ENCODE assay signal across 7 cellular contexts in the genomic region with DNA sequence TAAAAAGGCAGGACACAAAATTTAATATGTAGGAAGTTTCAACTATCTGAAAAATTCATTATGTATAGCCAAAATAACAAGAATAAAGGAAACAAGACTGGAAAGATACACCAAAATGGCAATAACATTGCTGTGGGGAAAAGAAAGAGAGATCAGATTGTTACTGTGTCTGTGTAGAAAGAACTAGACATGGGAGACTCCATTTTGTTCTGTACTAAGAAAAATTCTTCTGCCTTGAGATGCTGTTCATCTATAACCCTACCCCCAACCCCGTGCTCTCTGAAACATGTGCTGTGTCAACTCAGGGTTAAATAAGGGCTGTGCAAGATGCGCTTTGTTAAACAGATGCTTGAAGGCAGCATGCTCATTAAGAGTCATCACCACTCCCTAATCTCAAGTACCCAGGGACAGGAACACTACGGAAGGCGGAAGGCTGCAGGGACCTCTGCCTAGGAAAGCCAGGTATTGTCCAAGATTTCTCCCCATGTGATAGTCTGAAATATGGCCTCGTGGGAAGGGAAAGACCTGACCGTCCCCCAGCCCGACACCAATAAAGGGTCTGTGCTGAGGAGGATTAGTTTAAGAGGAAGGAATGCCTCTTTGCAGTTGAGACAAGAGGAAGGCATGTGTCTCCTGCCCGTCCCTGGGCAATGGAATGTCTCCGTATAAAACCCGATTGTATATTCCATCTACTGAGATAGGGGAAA. TPM values are rescaled to one million over a fixed set of nuclear protein-coding genes. Genes with fewer than 3 reads are reported as not detected.
DNase-seq lines count a peak whose midpoint lies in the region; TF ChIP-seq lines count a peak whose summit lies in the region.
"Not testable (repeated sequence)": the region's sequence is repeated elsewhere in the genome, so short reads cannot be mapped to it uniquely, and the experiment has no call there.

No MANE protein-coding gene starts in this region.

- not testable (repeated sequence) for H2BK5ac ChIP-seq in mesendoderm (ENCODE audit: low read length); trophoblast cell (ENCODE audit: low read depth, low read length, poor library complexity)

- H3K79me2 ChIP-seq in GM23248 (ENCODE audit: insufficient read depth), result peaks cover 19% of the 10 kb centered on the region
- H3K79me2 ChIP-seq in mesendoderm (ENCODE audit: control insufficient read depth, insufficient read depth, low read length); trophoblast cell (ENCODE audit: control insufficient read depth, insufficient read depth, low read length, poor library complexity): not testable (repeated sequence)

- peak overlapping the region in 1 of 4 donors; percentile 68 for H3K4me3 Mint-ChIP-seq in IgD-negative memory B cell
- H3K4me3 Mint-ChIP-seq in brain, result peak overlapping the region in 4 of 5 experiments; percentile 22 to 60 (median 46)
- H3K4me3 Mint-ChIP-seq in glutamatergic neuron (ENCODE audit: unreplicated experiment), result peak overlapping the region; percentile 68

- peaks cover 12% of the 10 kb centered on the region; the same call in 1 of the 2 replicates for H3F3A ChIP-seq in GM23248 (ENCODE audit: insufficient read depth)

- not testable (repeated sequence) for H3K9me2 ChIP-seq in GM23248 (ENCODE audit: insufficient read depth)

- H4K20me1 ChIP-seq in GM23248 (ENCODE audit: insufficient read depth), result not testable (repeated sequence)

- not testable (repeated sequence) for H3K27me3 ChIP-seq in GM23248 (replicated peaks; ENCODE audit: insufficient read depth); mesendoderm (ENCODE audit: insufficient read depth, low read length, poor library complexity); trophoblast cell (ENCODE audit: insufficient read depth, low read length)

- not testable (repeated sequence) for H2BK120ac ChIP-seq in mesendoderm (ENCODE audit: low read depth, low read length); trophoblast cell (ENCODE audit: insufficient read depth, low read length, poor library complexity)

- not testable (repeated sequence) for H4K5ac ChIP-seq in mesendoderm (ENCODE audit: low read length)

- H3K56ac ChIP-seq in mesendoderm (ENCODE audit: low read length), result peak overlapping the region; percentile 40

- not testable (repeated sequence) for H3K18ac ChIP-seq in mesendoderm (ENCODE audit: low read length); trophoblast cell (ENCODE audit: low read length)

- 14 to 24% methylated on average over 10 of the region's 10 CpGs for WGBS in GM23248 (ENCODE audit: low coverage in 1 of 2, low lambda C conversion rate in 2 of 2, missing lambda C conversion rate in 2 of 2), 2 experiments
- no CpG with 5 or more reads among the region's 10 CpGs for WGBS in mesendoderm (ENCODE audit: extremely low coverage, insufficient coverage, low lambda C conversion rate)
- WGBS in trophoblast cell (ENCODE audit: extremely low coverage, insufficient coverage, insufficient read length), result no CpG with 5 or more reads among the region's 10 CpGs

- not testable (repeated sequence) for H3K4me3 ChIP-seq in GM23248; mesendoderm (ENCODE audit: low read length); trophoblast cell (ENCODE audit: low read depth, low read length)

- H3K23ac ChIP-seq in mesendoderm (ENCODE audit: low read length); trophoblast cell (ENCODE audit: low read length): not testable (repeated sequence)

- H3K79me1 ChIP-seq in mesendoderm (ENCODE audit: low read length); trophoblast cell (ENCODE audit: low read length): not testable (repeated sequence)

- not testable (repeated sequence) for H3K4me2 ChIP-seq in GM23248 (ENCODE audit: unreplicated experiment); mesendoderm (ENCODE audit: low read length); trophoblast cell (ENCODE audit: low read length)

- DNase-seq in GM23248, result not testable (repeated sequence)
- DNase-seq in NCI-H82 (lab: John Stamatoyannopoulos, UW) (peak; percentile 75), glutamatergic neuron (peak; percentile 30), mesendoderm (peak; percentile 78), trophoblast cell (peak; percentile 12 to 30)

- TF ChIP-seq CTCF in brain (conservative IDR thresholded peaks at IDR 0.05); glutamatergic neuron (IDR thresholded peaks at IDR 0.05; ENCODE audit: partially characterized antibody, unreplicated experiment): not testable (repeated sequence)

- not testable (repeated sequence) for H3K9ac ChIP-seq in GM23248; mesendoderm (ENCODE audit: low read length); trophoblast cell (ENCODE audit: low read length)

- H3K9me3 ChIP-seq in GM23248 (ENCODE audit: low read depth); trophoblast cell (ENCODE audit: insufficient read depth, low read depth, low read length): not testable (repeated sequence)

- not testable (repeated sequence) for H4K91ac ChIP-seq in trophoblast cell (ENCODE audit: low read depth, low read length)

- not testable (repeated sequence) for H3K27ac ChIP-seq in GM23248; mesendoderm (ENCODE audit: low read depth, low read length); trophoblast cell (ENCODE audit: low read depth, low read length)

- H3K4me1 ChIP-seq in GM23248 (ENCODE audit: insufficient read depth), result peaks cover 11% of the 10 kb centered on the region; the same call in 1 of the 2 replicates
- H3K4me1 ChIP-seq in mesendoderm (ENCODE audit: control insufficient read depth, low read depth, low read length); trophoblast cell (ENCODE audit: control insufficient read depth in 1 of 2, insufficient read depth in 2 of 2, low read length in 2 of 2): not testable (repeated sequence)

- not testable (repeated sequence) for H2AK5ac ChIP-seq in mesendoderm (ENCODE audit: low read length); trophoblast cell (ENCODE audit: low read length)

- H4K8ac ChIP-seq in mesendoderm (ENCODE audit: low read depth, low read length); trophoblast cell (ENCODE audit: low read depth, low read length): not testable (repeated sequence)

- in situ Hi-C loops in GM23248 (cut with MboI), result not testable (repeated sequence)

- H2AFZ ChIP-seq in GM23248, result peak overlapping the region; percentile 43
- H2AFZ ChIP-seq in trophoblast cell (ENCODE audit: insufficient read depth, low read length, poor library complexity), result not testable (repeated sequence)

- not testable (repeated sequence) for H2BK12ac ChIP-seq in trophoblast cell (ENCODE audit: low read length)

- H3K27me3 Mint-ChIP-seq in IgD-negative memory B cell; glutamatergic neuron (ENCODE audit: unreplicated experiment): not testable (repeated sequence)
- H3K27me3 Mint-ChIP-seq in brain, result peaks cover 11% of the 10 kb centered on the region

- H3K4ac ChIP-seq in mesendoderm (ENCODE audit: low read depth, low read length); trophoblast cell (ENCODE audit: low read depth, low read length): not testable (repeated sequence)

- H3K36me3 ChIP-seq in GM23248 (ENCODE audit: low read depth); mesendoderm (ENCODE audit: control insufficient read depth, insufficient read depth, low read length); trophoblast cell (ENCODE audit: control insufficient read depth in 1 of 2, insufficient read depth in 2 of 2, low read length in 2 of 2): not testable (repeated sequence)

- not testable (repeated sequence) for H4K12ac ChIP-seq in trophoblast cell (ENCODE audit: low read depth, low read length)

- H3K4me1 Mint-ChIP-seq in IgD-negative memory B cell, result peaks cover 8 to 13% (median 12%) of the 10 kb centered on the region in 3 donors
- peaks cover 31% of the 10 kb centered on the region for H3K4me1 Mint-ChIP-seq in brain
- peaks cover 12% of the 10 kb centered on the region for H3K4me1 Mint-ChIP-seq in glutamatergic neuron (ENCODE audit: low read depth, unreplicated experiment)

- peak overlapping the region in 2 of 3 donors; percentile 9 to 81 for H3K27ac Mint-ChIP-seq in IgD-negative memory B cell
- H3K27ac Mint-ChIP-seq in brain, result peak overlapping the region in 3 of 5 experiments; percentile 12 to 77 (median 12)
- H3K27ac Mint-ChIP-seq in glutamatergic neuron (ENCODE audit: unreplicated experiment), result peak overlapping the region; percentile 96

- H3K9me3 Mint-ChIP-seq in IgD-negative memory B cell, brain: not testable (repeated sequence)
- H3K9me3 Mint-ChIP-seq in glutamatergic neuron (ENCODE audit: unreplicated experiment), result peaks cover 13% of the 10 kb centered on the region

- H3K14ac ChIP-seq in trophoblast cell (ENCODE audit: low read length), result not testable (repeated sequence)

- not testable (repeated sequence) for H2BK15ac ChIP-seq in mesendoderm (replicated peaks; ENCODE audit: low read depth)

- H3K36me3 Mint-ChIP-seq in IgD-negative memory B cell; brain; glutamatergic neuron (ENCODE audit: unreplicated experiment): not testable (repeated sequence)

RNA-seq across cellular contexts. Expression of a gene that starts 10.3 kb away (rescaled TPM):
- total RNA-seq in GM23248 (2014; rRNA removed; shearing (Covaris generic)), result 22.3 and 23.3 TPM in 2 replicates
- polyA plus RNA-seq in GM23248 (2016; fragmentation: Nextera tagmentation; extraction: Ambion mirVana) (17.2 and 19.1 TPM in 2 replicates), IgD-negative memory B cell (16.9 TPM), brain (ENCODE audit: insufficient read depth, low read depth, low replicate concordance) (11.6 TPM)
- 25.2 TPM for total RNA-seq in glutamatergic neuron (ENCODE audit: unreplicated experiment)
- 31.4 TPM for polyA plus RNA-seq in mesendoderm (2013, experiment 1 of 2)
- 31.5 TPM for polyA plus RNA-seq in mesendoderm (2013, experiment 2 of 2)
- 20.1 and 21.2 TPM in 2 replicates for polyA plus RNA-seq in trophoblast cell (2013)

RNA-seq across cellular contexts. Expression of a gene that starts 46.8 kb away (rescaled TPM):
- 1,113 and 1,144 TPM in 2 replicates for total RNA-seq in GM23248 (2014; rRNA removed; shearing (Covaris generic))
- polyA plus RNA-seq in GM23248 (2016; fragmentation: Nextera tagmentation; extraction: Ambion mirVana), result 775 TPM in 2 replicates
- polyA plus RNA-seq in IgD-negative memory B cell, result 3,117 TPM
- 885 TPM for polyA plus RNA-seq in brain (ENCODE audit: insufficient read depth, low read depth, low replicate concordance)
- total RNA-seq in glutamatergic neuron (ENCODE audit: unreplicated experiment), result 437 TPM
- polyA plus RNA-seq in mesendoderm (2013, experiment 1 of 2), result 3,326 TPM
- 3,454 TPM for polyA plus RNA-seq in mesendoderm (2013, experiment 2 of 2)
- polyA plus RNA-seq in trophoblast cell (2013), result 1,897 and 1,908 TPM in 2 replicates

RNA-seq across cellular contexts. Expression of a gene that starts 47.2 kb away (rescaled TPM):
- total RNA-seq in GM23248 (2014; rRNA removed; shearing (Covaris generic)), result 1.3 and 1.6 TPM in 2 replicates
- 5.2 and 5.6 TPM in 2 replicates for polyA plus RNA-seq in GM23248 (2016; fragmentation: Nextera tagmentation; extraction: Ambion mirVana)
- polyA plus RNA-seq in IgD-negative memory B cell, result 1.2 TPM
- 1.5 TPM for polyA plus RNA-seq in brain (ENCODE audit: insufficient read depth, low read depth, low replicate concordance)
- 19.8 TPM for total RNA-seq in glutamatergic neuron (ENCODE audit: unreplicated experiment)
- 5.4 TPM for polyA plus RNA-seq in mesendoderm (2013, experiment 1 of 2)
- polyA plus RNA-seq in mesendoderm (2013, experiment 2 of 2), result 5.3 TPM
- polyA plus RNA-seq in trophoblast cell (2013), result 7.7 and 8.0 TPM in 2 replicates

Comparison
In these comparisons a context has a peak if more than half of its experiments do, and no peak if none do; other contexts are left out.
1. H3K27ac Mint-ChIP-seq: peak in every context shown above with its lines; median percentile 96 in glutamatergic neuron; 45 in IgD-negative memory B cell; 12 in brain.